1 cellular context compared by ENCODE assay signal in genomic region chr1:182301467-182302198, GRCh38.
TF ChIP-seq lines count a peak whose summit lies in the region.

No MANE protein-coding gene starts in this region.

TF ChIP-seq in HepG2, 621 proteins besides CTCF, POLR2A, EP300 and RAD21 (continued from another document and continues in another):
- TF ChIP-seq, protein P1, sequence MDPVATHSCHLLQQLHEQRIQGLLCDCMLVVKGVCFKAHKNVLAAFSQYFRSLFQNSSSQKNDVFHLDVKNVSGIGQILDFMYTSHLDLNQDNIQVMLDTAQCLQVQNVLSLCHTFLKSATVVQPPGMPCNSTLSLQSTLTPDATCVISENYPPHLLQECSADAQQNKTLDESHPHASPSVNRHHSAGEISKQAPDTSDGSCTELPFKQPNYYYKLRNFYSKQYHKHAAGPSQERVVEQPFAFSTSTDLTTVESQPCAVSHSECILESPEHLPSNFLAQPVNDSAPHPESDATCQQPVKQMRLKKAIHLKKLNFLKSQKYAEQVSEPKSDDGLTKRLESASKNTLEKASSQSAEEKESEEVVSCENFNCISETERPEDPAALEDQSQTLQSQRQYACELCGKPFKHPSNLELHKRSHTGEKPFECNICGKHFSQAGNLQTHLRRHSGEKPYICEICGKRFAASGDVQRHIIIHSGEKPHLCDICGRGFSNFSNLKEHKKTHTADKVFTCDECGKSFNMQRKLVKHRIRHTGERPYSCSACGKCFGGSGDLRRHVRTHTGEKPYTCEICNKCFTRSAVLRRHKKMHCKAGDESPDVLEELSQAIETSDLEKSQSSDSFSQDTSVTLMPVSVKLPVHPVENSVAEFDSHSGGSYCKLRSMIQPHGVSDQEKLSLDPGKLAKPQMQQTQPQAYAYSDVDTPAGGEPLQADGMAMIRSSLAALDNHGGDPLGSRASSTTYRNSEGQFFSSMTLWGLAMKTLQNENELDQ (CRISPR knock-in tag; IDR thresholded peaks at IDR 0.05; ENCODE audit: borderline replicate concordance), result no peak
- TF ChIP-seq NFYB (CRISPR knock-in tag; IDR thresholded peaks at IDR 0.05) (no peak), NKX3-1 (CRISPR knock-in tag; IDR thresholded peaks at IDR 0.05) (peak; percentile 82; the same call in 1 of the 2 replicates), RFX5 (IDR thresholded peaks at IDR 0.05; ENCODE audit: low read depth, low read length) (no peak), NFIB (CRISPR knock-in tag; IDR thresholded peaks at IDR 0.05; ENCODE audit: borderline replicate concordance) (no peak), CEBPB (IDR thresholded peaks at IDR 0.05; ENCODE audit: borderline replicate concordance, low read depth, low read length) (peak; percentile 97), ZNF607 (CRISPR knock-in tag; IDR thresholded peaks at IDR 0.05; ENCODE audit: borderline replicate concordance) (no peak), THRA (CRISPR knock-in tag; IDR thresholded peaks at IDR 0.05; ENCODE audit: borderline replicate concordance) (peak; percentile 73; the same call in 1 of the 2 replicates), TRIM24 (CRISPR knock-in tag; IDR thresholded peaks at IDR 0.05) (no peak), ZNF275 (CRISPR knock-in tag; IDR thresholded peaks at IDR 0.05; ENCODE audit: borderline replicate concordance) (0 out of 2 replicates have a peak, but pooled peaks have one; percentile 33), ZNF496 (CRISPR knock-in tag; IDR thresholded peaks at IDR 0.05; ENCODE audit: insufficient replicate concordance) (no peak), MTERF4 (CRISPR knock-in tag; IDR thresholded peaks at IDR 0.05) (no peak), NR2C2 (CRISPR knock-in tag; IDR thresholded peaks at IDR 0.05; ENCODE audit: borderline replicate concordance) (peak; percentile 60; the same call in 1 of the 2 replicates), KDM6A (CRISPR knock-in tag; IDR thresholded peaks at IDR 0.05; ENCODE audit: low read depth) (peak; percentile 75), ZNF672 (CRISPR knock-in tag; IDR thresholded peaks at IDR 0.05) (no peak), ZHX1 (CRISPR knock-in tag; IDR thresholded peaks at IDR 0.05; ENCODE audit: low read depth) (no peak), MXD4 (CRISPR knock-in tag; IDR thresholded peaks at IDR 0.05) (0 out of 2 replicates have a peak, but pooled peaks have one; percentile 22), ZNF777 (CRISPR knock-in tag; IDR thresholded peaks at IDR 0.05) (no peak), ZFP37 (CRISPR knock-in tag; IDR thresholded peaks at IDR 0.05; ENCODE audit: borderline replicate concordance) (no peak), ZNF350 (CRISPR knock-in tag; IDR thresholded peaks at IDR 0.05; ENCODE audit: borderline replicate concordance, low read depth) (0 out of 2 replicates have a peak, but pooled peaks have one; percentile 10), SNAPC4 (CRISPR knock-in tag; IDR thresholded peaks at IDR 0.05) (peak; percentile 65; the same call in 1 of the 2 replicates), RFX1 (IDR thresholded peaks at IDR 0.05) (no peak), TEAD3 (CRISPR knock-in tag; optimal IDR thresholded peaks at IDR 0.05; ENCODE audit: borderline replicate concordance) (peak; percentile 85), ZBTB20 (CRISPR knock-in tag; IDR thresholded peaks at IDR 0.05; ENCODE audit: borderline replicate concordance, low read depth) (peak; percentile 58; the same call in 1 of the 2 replicates)
- TF ChIP-seq, protein P2, sequence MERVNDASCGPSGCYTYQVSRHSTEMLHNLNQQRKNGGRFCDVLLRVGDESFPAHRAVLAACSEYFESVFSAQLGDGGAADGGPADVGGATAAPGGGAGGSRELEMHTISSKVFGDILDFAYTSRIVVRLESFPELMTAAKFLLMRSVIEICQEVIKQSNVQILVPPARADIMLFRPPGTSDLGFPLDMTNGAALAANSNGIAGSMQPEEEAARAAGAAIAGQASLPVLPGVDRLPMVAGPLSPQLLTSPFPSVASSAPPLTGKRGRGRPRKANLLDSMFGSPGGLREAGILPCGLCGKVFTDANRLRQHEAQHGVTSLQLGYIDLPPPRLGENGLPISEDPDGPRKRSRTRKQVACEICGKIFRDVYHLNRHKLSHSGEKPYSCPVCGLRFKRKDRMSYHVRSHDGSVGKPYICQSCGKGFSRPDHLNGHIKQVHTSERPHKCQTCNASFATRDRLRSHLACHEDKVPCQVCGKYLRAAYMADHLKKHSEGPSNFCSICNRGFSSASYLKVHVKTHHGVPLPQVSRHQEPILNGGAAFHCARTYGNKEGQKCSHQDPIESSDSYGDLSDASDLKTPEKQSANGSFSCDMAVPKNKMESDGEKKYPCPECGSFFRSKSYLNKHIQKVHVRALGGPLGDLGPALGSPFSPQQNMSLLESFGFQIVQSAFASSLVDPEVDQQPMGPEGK (CRISPR knock-in tag; IDR thresholded peaks at IDR 0.05), result peak; percentile 50
- TF ChIP-seq, protein P3, sequence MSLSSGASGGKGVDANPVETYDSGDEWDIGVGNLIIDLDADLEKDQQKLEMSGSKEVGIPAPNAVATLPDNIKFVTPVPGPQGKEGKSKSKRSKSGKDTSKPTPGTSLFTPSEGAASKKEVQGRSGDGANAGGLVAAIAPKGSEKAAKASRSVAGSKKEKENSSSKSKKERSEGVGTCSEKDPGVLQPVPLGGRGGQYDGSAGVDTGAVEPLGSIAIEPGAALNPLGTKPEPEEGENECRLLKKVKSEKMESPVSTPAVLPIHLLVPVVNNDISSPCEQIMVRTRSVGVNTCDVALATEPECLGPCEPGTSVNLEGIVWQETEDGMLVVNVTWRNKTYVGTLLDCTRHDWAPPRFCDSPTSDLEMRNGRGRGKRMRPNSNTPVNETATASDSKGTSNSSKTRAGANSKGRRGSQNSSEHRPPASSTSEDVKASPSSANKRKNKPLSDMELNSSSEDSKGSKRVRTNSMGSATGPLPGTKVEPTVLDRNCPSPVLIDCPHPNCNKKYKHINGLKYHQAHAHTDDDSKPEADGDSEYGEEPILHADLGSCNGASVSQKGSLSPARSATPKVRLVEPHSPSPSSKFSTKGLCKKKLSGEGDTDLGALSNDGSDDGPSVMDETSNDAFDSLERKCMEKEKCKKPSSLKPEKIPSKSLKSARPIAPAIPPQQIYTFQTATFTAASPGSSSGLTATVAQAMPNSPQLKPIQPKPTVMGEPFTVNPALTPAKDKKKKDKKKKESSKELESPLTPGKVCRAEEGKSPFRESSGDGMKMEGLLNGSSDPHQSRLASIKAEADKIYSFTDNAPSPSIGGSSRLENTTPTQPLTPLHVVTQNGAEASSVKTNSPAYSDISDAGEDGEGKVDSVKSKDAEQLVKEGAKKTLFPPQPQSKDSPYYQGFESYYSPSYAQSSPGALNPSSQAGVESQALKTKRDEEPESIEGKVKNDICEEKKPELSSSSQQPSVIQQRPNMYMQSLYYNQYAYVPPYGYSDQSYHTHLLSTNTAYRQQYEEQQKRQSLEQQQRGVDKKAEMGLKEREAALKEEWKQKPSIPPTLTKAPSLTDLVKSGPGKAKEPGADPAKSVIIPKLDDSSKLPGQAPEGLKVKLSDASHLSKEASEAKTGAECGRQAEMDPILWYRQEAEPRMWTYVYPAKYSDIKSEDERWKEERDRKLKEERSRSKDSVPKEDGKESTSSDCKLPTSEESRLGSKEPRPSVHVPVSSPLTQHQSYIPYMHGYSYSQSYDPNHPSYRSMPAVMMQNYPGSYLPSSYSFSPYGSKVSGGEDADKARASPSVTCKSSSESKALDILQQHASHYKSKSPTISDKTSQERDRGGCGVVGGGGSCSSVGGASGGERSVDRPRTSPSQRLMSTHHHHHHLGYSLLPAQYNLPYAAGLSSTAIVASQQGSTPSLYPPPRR (CRISPR knock-in tag; IDR thresholded peaks at IDR 0.05; ENCODE audit: borderline replicate concordance), result peak; percentile 85
- TF ChIP-seq, protein P4, sequence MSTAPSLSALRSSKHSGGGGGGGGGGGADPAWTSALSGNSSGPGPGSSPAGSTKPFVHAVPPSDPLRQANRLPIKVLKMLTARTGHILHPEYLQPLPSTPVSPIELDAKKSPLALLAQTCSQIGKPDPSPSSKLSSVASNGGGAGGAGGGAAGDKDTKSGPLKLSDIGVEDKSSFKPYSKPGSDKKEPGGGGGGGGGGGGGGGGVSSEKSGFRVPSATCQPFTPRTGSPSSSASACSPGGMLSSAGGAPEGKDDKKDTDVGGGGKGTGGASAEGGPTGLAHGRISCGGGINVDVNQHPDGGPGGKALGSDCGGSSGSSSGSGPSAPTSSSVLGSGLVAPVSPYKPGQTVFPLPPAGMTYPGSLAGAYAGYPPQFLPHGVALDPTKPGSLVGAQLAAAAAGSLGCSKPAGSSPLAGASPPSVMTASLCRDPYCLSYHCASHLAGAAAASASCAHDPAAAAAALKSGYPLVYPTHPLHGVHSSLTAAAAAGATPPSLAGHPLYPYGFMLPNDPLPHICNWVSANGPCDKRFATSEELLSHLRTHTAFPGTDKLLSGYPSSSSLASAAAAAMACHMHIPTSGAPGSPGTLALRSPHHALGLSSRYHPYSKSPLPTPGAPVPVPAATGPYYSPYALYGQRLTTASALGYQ (CRISPR knock-in tag; IDR thresholded peaks at IDR 0.05), result peak; percentile 84
- TF ChIP-seq, protein P5, sequence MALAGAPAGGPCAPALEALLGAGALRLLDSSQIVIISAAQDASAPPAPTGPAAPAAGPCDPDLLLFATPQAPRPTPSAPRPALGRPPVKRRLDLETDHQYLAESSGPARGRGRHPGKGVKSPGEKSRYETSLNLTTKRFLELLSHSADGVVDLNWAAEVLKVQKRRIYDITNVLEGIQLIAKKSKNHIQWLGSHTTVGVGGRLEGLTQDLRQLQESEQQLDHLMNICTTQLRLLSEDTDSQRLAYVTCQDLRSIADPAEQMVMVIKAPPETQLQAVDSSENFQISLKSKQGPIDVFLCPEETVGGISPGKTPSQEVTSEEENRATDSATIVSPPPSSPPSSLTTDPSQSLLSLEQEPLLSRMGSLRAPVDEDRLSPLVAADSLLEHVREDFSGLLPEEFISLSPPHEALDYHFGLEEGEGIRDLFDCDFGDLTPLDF (CRISPR knock-in tag; IDR thresholded peaks at IDR 0.05), result peak; percentile 50; the same call in 1 of the 2 replicates
